ENCODE assay signal across 19 cellular contexts in genomic region chr22:34880667-34881066, GRCh38.
"Had no signal": no experiment of that assay in that cellular context is flagged by ENCODE, and none has a peak within 500 bp of the region (broad histone marks: within the 10 kb centered on the region; RNA-seq: fewer than 3 reads in every experiment).

No MANE protein-coding gene starts in this region.

- H3K4me3 ChIP-seq: colonic mucosa, esophagus squamous epithelium, lower lobe of right lung, right lobe of liver, stomach, tibial artery, upper lobe of left lung, uterus had no signal

- DNase-seq: colonic mucosa; effector memory CD4-positive, alpha-beta T cell; esophagus squamous epithelium; left ventricle myocardium superior; lower lobe of right lung; natural killer cell; right lobe of liver; small intestine; stimulated activated CD4-positive, alpha-beta T cell treated with anti-CD3 and anti-CD28 coated beads, Interleukin-12 subunit alpha, Interleukin-12 subunit beta, amount 100 ng/mL, for 4 hours; stimulated activated CD4-positive, alpha-beta T cell treated with anti-CD3 and anti-CD28 coated beads, Interleukin-1b, Interleukin-23, amount 100 ng/mL, for 48 hours; stimulated activated CD4-positive, alpha-beta T cell treated with anti-CD3 and anti-CD28 coated beads, Interleukin-4, amount 100 ng/mL, for 1 hour; stimulated activated naive CD4-positive, alpha-beta T cell treated with Interleukin-2 at 50 U/mL for 16 hours; stomach; tibial artery; upper lobe of left lung; uterus had no signal

- ATAC-seq: left ventricle myocardium superior; lower lobe of right lung; natural killer cell; right lobe of liver; stimulated activated effector memory CD8-positive, alpha-beta T cell treated with anti-CD3 and anti-CD28 coated beads, Interleukin-12 subunit alpha, Interleukin-12 subunit beta, amount 100 ng/mL, for 72 hours had no signal

- H2AFZ ChIP-seq: parathyroid adenoma had no signal

- H3K36me3 ChIP-seq: colonic mucosa, esophagus squamous epithelium, lower lobe of right lung, neutrophil, right lobe of liver, stomach, tibial artery, upper lobe of left lung, uterus had no signal

- H3K27ac ChIP-seq: colonic mucosa, lower lobe of right lung, neutrophil, parathyroid adenoma, right lobe of liver, stomach, tibial artery, upper lobe of left lung, uterus had no signal

- H3K4me1 ChIP-seq: colonic mucosa, lower lobe of right lung, parathyroid adenoma, right lobe of liver, stomach, tibial artery, upper lobe of left lung, uterus had no signal

- H3K27me3 ChIP-seq: colonic mucosa, esophagus squamous epithelium, neutrophil, right lobe of liver, tibial artery, upper lobe of left lung, uterus had no signal

- H3K9ac ChIP-seq: parathyroid adenoma had no signal

- H3K9me3 ChIP-seq: colonic mucosa, esophagus squamous epithelium, lower lobe of right lung, neutrophil, right lobe of liver, tibial artery, upper lobe of left lung, uterus had no signal

- H3K79me2 ChIP-seq: parathyroid adenoma had no signal
